Comparison of ENCODE assay signal across 21 cellular contexts in the genomic region with DNA sequence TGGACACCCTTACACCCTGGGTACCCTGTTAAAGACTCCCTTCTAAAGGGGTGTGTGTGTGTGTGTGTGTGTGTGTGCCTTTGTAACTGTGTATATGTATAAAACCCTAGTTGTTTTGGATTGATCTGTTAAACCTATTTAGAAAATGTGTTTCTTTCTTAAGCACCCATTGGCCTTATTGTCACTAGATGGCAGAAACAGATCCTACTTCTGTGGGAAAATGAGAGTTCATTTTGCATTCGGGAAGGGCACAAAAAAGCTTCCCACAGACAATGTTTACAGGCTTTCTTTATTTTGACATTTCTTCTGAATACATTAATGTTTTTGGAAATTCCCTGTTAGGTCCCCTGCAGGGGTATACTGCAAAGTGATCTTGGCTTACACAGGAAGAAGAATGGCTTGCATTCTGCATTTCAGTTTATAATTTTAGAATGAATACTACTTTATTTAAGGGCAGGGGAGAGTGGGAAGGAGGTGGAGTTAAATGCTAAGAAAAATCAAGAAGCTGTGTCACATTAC.
A peak's percentile ranks its signal among the peaks of the same experiment; 100 is the strongest.
DNase-seq lines count a peak whose midpoint lies in the region; FAIRE-seq and TF ChIP-seq lines count a peak whose summit lies in the region.
"Had no signal": no experiment of that assay in that cellular context is flagged by ENCODE, and none has a peak within 500 bp of the region (broad histone marks: within the 10 kb centered on the region; RNA-seq: fewer than 3 reads in every experiment).

No MANE protein-coding gene starts in this region.

- TF ChIP-seq CTCF in astrocyte of the spinal cord (IDR thresholded peaks at IDR 0.05; ENCODE audit: low read depth, low read length): peak; percentile 11
- no peak for TF ChIP-seq CTCF in osteoblast (IDR thresholded peaks at IDR 0.05; ENCODE audit: extremely low read depth, low read depth, low read length)
- TF ChIP-seq CTCF in D721Med (IDR thresholded peaks at IDR 0.05; ENCODE audit: insufficient read depth, missing control alignments): no peak

- H3K27me3 ChIP-seq in osteoblast (ENCODE audit: insufficient read depth, low read length): no peaks in the 10 kb centered on the region
- H3K27me3 ChIP-seq: gastroesophageal sphincter, right atrium auricular region, tibial artery had no signal

- H3K79me2 ChIP-seq in osteoblast (ENCODE audit: insufficient read depth, low read length): no peaks in the 10 kb centered on the region

- H3K27ac ChIP-seq in osteoblast (ENCODE audit: low read depth, low read length): no peak overlapping the region
- H3K27ac ChIP-seq: gastroesophageal sphincter, right atrium auricular region, tibial artery had no signal

- no peaks in the 10 kb centered on the region for H3K9me3 ChIP-seq in osteoblast (ENCODE audit: low read depth, low read length)
- H3K9me3 ChIP-seq: gastroesophageal sphincter, right atrium auricular region, tibial artery had no signal

- no peak overlapping the region for H2AFZ ChIP-seq in osteoblast (ENCODE audit: low read length)

- FAIRE-seq in D721Med (lab: Jason Lieb, UNC): no peak
- FAIRE-seq: GM18507 had no signal

- H3K4me3 ChIP-seq in astrocyte of the spinal cord (ENCODE audit: low read depth, low read length) (no peak overlapping the region), osteoblast (ENCODE audit: insufficient read depth, low read length) (no peak overlapping the region)
- H3K4me3 ChIP-seq: gastroesophageal sphincter, right atrium auricular region, tibial artery had no signal

- in situ Hi-C loops in astrocyte of the spinal cord (cut with HindIII; ENCODE audit: low sequenced_read_pairs): no loop called here

- no peaks in the 10 kb centered on the region for H3K36me3 ChIP-seq in osteoblast (ENCODE audit: insufficient read depth, low read length)
- H3K36me3 ChIP-seq: gastroesophageal sphincter, right atrium auricular region, tibial artery had no signal

- no peaks in the 10 kb centered on the region for H3K4me1 ChIP-seq in osteoblast (ENCODE audit: insufficient read depth, low read length)
- H3K4me1 ChIP-seq: gastroesophageal sphincter, right atrium auricular region, tibial artery had no signal

- H3K4me2 ChIP-seq in osteoblast (ENCODE audit: insufficient read depth, low read length): no peak overlapping the region

- H4K20me1 ChIP-seq in osteoblast (ENCODE audit: insufficient read depth, low read length): no peaks in the 10 kb centered on the region

- DNase-seq in DMS53 (lab: John Stamatoyannopoulos, UW) (peak; percentile 19), DMS53 treated with DMSO at 0.1 percent for 48 hours (lab: John Stamatoyannopoulos, UW; ENCODE audit: unreplicated experiment) (no peak), NAMALWA (ENCODE audit: low spot score) (peak; percentile 65), astrocyte of the spinal cord (ENCODE audit: low read depth, low spot score) (no peak), osteoblast (ENCODE audit: insufficient read length, low spot score, missing footprints) (peak; percentile 8), D721Med (ENCODE audit: insufficient read length, low spot score) (no peak), D341Med (ENCODE audit: low spot score) (no peak), dermis blood vessel endothelial cell (no peak)
- DNase-seq: 8988T; activated CD4-positive, alpha-beta T cell treated with anti-CD3 and anti-CD28 coated beads for 36 hours; activated naive CD8-positive, alpha-beta T cell treated with anti-CD3 and anti-CD28 coated beads, Interleukin-2, amount 10 ng/mL, durations not matched to agents 7 days and 5 days; erythroblast; NCI-H1436 treated with DMSO at 0.1 percent for 48 hours; NCI-H510A treated with DMSO at 0.1 percent for 48 hours; nucleus accumbens; SIG-M5; stimulated activated naive CD4-positive, alpha-beta T cell; tibial artery had no signal

Comparison
In these comparisons a context has a peak if more than half of its experiments do, and no peak if none do; other contexts are left out.
1. DNase-seq: peak in DMS53 (single experiment), NAMALWA (single experiment) and osteoblast (single experiment); none in DMS53 treated with DMSO at 0.1 percent for 48 hours (single experiment), astrocyte of the spinal cord (single experiment), D721Med (single experiment), D341Med (single experiment) and dermis blood vessel endothelial cell (single experiment).